Comparison of ENCODE assay signal across 8 cellular contexts in genomic region chr4:77819836-77820679, GRCh38. TPM values are rescaled to one million over a fixed set of nuclear protein-coding genes. Genes with fewer than 3 reads are reported as not detected.
DNase-seq lines count a peak whose midpoint lies in the region; ATAC-seq and TF ChIP-seq lines count a peak whose summit lies in the region.

No MANE protein-coding gene starts in this region.

- peak in 1 of 2 donors; percentile 88 for TF ChIP-seq POLR2A in vagina (IDR thresholded peaks at IDR 0.05)

- H3K36me3 ChIP-seq in vagina = no peaks in the 10 kb centered on the region

- in situ Hi-C loops in GM13976 (cut with MboI; ENCODE audit: low sequenced_read_pairs, unreplicated experiment) = no loop called here

- H3K27me3 ChIP-seq in vagina = no peaks in the 10 kb centered on the region

- intact Hi-C loops in left ventricle myocardium superior (cut with micrococcal nuclease) = no loop called here
- intact Hi-C loops in vagina (cut with DNase I) = loop anchor here (5.0 kb wide), 1 partner anchor 42 kb away; the partner anchor contains the start of gene MRPL1

- H3K4me3 ChIP-seq in vagina = peak overlapping the region; percentile 65 to 83

- DNase-seq in GM13976 (ENCODE audit: low spot score) = peak; percentile 94
- DNase-seq in NCI-H1417 treated with DMSO at 0.1 percent for 48 hours (lab: John Stamatoyannopoulos, UW) = peak; percentile 80
- DNase-seq in T-helper 1 cell = peak; percentile 91 to 95 (median 95)
- peak; percentile 81 for DNase-seq in amniotic stem cell (lab: John Stamatoyannopoulos, UW)
- peak; percentile 95 for DNase-seq in left ventricle myocardium superior
- peak; percentile 95 for DNase-seq in putamen (ENCODE audit: low spot score)
- peak in 1 of 2 donors; percentile 93 for DNase-seq in vagina (ENCODE audit: extremely low spot score in 2 of 2)

- peaks cover 43% of the 10 kb centered on the region for H3K4me1 ChIP-seq in vagina

- H3K27ac ChIP-seq in vagina = peak overlapping the region; percentile 100

- TF ChIP-seq CTCF in GM13976 (IDR thresholded peaks at IDR 0.05; ENCODE audit: borderline replicate concordance, control extremely low read depth, extremely low read depth, insufficient read depth, missing control alignments) = no peak
- no peak for TF ChIP-seq CTCF in vagina (IDR thresholded peaks at IDR 0.05)

- no peaks in the 10 kb centered on the region for H3K9me3 ChIP-seq in vagina

- ATAC-seq in HG02798 (IDR thresholded peaks at IDR 0.05; ENCODE audit: poor library complexity, unreplicated experiment) (peak; percentile 84), left ventricle myocardium superior (peak; percentile 94)

RNA-seq across cellular contexts. Expression of gene CNOT6L, which starts 0.9 kb away (rescaled TPM):
- total RNA-seq in left ventricle myocardium superior = 24.0 TPM
- total RNA-seq in vagina = 22.1 TPM

RNA-seq across cellular contexts. Expression of gene MRPL1, which starts 42.6 kb away (rescaled TPM):
- total RNA-seq in left ventricle myocardium superior (52.3 TPM), vagina (20.1 TPM)
